9 cellular contexts compared by ENCODE assay signal in genomic region chr2:204452464-204453023, GRCh38.
DNase-seq lines count a peak whose midpoint lies in the region; ATAC-seq and TF ChIP-seq lines count a peak whose summit lies in the region.
"Had no signal": no experiment of that assay in that cellular context is flagged by ENCODE, and none has a peak within 500 bp of the region (broad histone marks: within the 10 kb centered on the region; RNA-seq: fewer than 3 reads in every experiment).

No MANE protein-coding gene starts in this region.

- H3K27ac ChIP-seq in HUES48 (ENCODE audit: low read depth, low read length) (peak overlapping the region; percentile 58), upper lobe of left lung (peak overlapping the region; percentile 31 to 80 (median 72))

- WGBS in upper lobe of left lung, 2 donors: 26 to 43% methylated on average over 7 of the region's 7 CpGs

- peak in 1 of 6 experiments; percentile 41 for TF ChIP-seq CTCF in upper lobe of left lung (IDR thresholded peaks at IDR 0.05)

- no peaks in the 10 kb centered on the region for H3K36me3 ChIP-seq in HUES48 (ENCODE audit: control insufficient read depth, insufficient read depth, low read length)
- H3K36me3 ChIP-seq in upper lobe of left lung: no peaks in the 10 kb centered on the region

- H3K9me3 ChIP-seq in HUES48 (ENCODE audit: control insufficient read depth, insufficient read depth, low read length) (no peaks in the 10 kb centered on the region), upper lobe of left lung (no peaks in the 10 kb centered on the region)

- H3K4me1 ChIP-seq in HUES48 (ENCODE audit: control insufficient read depth, insufficient read depth, low read length): 0 out of 2 replicates have a peak, but pooled peaks cover 4% of the 10 kb centered on the region
- H3K4me1 ChIP-seq in upper lobe of left lung: peaks cover 10 to 27% (median 20%) of the 10 kb centered on the region in 4 donors

- H3K4me3 ChIP-seq in HUES48 (ENCODE audit: low read depth, low read length) (no peak overlapping the region), upper lobe of left lung (no peak overlapping the region)

- H3K27me3 ChIP-seq in HUES48 (ENCODE audit: control insufficient read depth, insufficient read depth, low read length) (no peaks in the 10 kb centered on the region), upper lobe of left lung (no peaks in the 10 kb centered on the region)

- TF ChIP-seq POLR2A in upper lobe of left lung (IDR thresholded peaks at IDR 0.05): no peak

- H3K9ac ChIP-seq in HUES48 (ENCODE audit: low read depth, low read length): no peak overlapping the region

- peak in 1 of 4 donors; percentile 11 for TF ChIP-seq EP300 in upper lobe of left lung (IDR thresholded peaks at IDR 0.05)

- ATAC-seq in upper lobe of left lung (ENCODE audit: low FRiP score in 2 of 2): peak; percentile 91 to 95
- ATAC-seq in GM18907 (IDR thresholded peaks at IDR 0.05; ENCODE audit: unreplicated experiment): no peak

- DNase-seq in A172 (ENCODE audit: low spot score): peak; percentile 98
- DNase-seq in brain pericyte (ENCODE audit: low read depth, low spot score): peak; percentile 75
- DNase-seq in kidney glomerular epithelial cell (lab: John Stamatoyannopoulos, UW): peak; percentile 98
- peak in 1 of 2 donors; percentile 39 for DNase-seq in upper lobe of left lung
- DNase-seq in GM19240 (ENCODE audit: insufficient read length, low spot score): no peak
- DNase-seq in mesenteric fat pad (ENCODE audit: low spot score): no peak
- DNase-seq: activated B cell treated with CpG ODN at 0.5 μM for 24 hours had no signal

Comparison
In these comparisons a context has a peak if more than half of its experiments do, and no peak if none do; other contexts are left out.
1. DNase-seq: peak in A172 (single experiment), brain pericyte (single experiment) and kidney glomerular epithelial cell (single experiment); none in GM19240 (single experiment) and mesenteric fat pad (single experiment).